In genomic region chr11:65859134-65859811, GRCh38 we compare ENCODE assay signal across 1 cellular context.
TF ChIP-seq lines count a peak whose summit lies in the region.

No MANE protein-coding gene starts in this region.

TF ChIP-seq in HepG2, 621 proteins besides CTCF, POLR2A, EP300 and RAD21 (continues in another document):
- peak; percentile 71 for TF ChIP-seq RFX1 (IDR thresholded peaks at IDR 0.05)
- TF ChIP-seq FOXA1 (IDR thresholded peaks at IDR 0.05), result no peak
- TF ChIP-seq FOXA1 (CRISPR knock-in tag; IDR thresholded peaks at IDR 0.05), result no peak
- TF ChIP-seq HOXA3 (CRISPR knock-in tag; IDR thresholded peaks at IDR 0.05), result peak; percentile 43; the same call in 1 of the 2 replicates
- peak; percentile 49; the same call in 1 of the 2 replicates for TF ChIP-seq ZNF574 (CRISPR knock-in tag; IDR thresholded peaks at IDR 0.05)
- no peak for TF ChIP-seq ZNF639 (CRISPR knock-in tag; conservative IDR thresholded peaks at IDR 0.05)
- TF ChIP-seq MZF1 (CRISPR knock-in tag; IDR thresholded peaks at IDR 0.05; ENCODE audit: borderline replicate concordance), result no peak
- no peak for TF ChIP-seq IRF1 (CRISPR knock-in tag; IDR thresholded peaks at IDR 0.05; ENCODE audit: low read depth)
- peak; percentile 57; the same call in 1 of the 2 replicates for TF ChIP-seq ZC3H4 (CRISPR knock-in tag; IDR thresholded peaks at IDR 0.05; ENCODE audit: borderline replicate concordance)
- TF ChIP-seq GABPA (IDR thresholded peaks at IDR 0.05; ENCODE audit: low read depth, low read length), result no peak
- TF ChIP-seq GABPA (CRISPR knock-in tag; IDR thresholded peaks at IDR 0.05; ENCODE audit: low read depth), result peak; percentile 85
- no peak for TF ChIP-seq KDM4B (CRISPR knock-in tag; IDR thresholded peaks at IDR 0.05)
- TF ChIP-seq FOXC1 (CRISPR knock-in tag; IDR thresholded peaks at IDR 0.05; ENCODE audit: borderline replicate concordance), result no peak
- no peak for TF ChIP-seq USF2 (IDR thresholded peaks at IDR 0.05; ENCODE audit: low read depth, low read length)
- peak; percentile 93; the same call in 1 of the 2 replicates for TF ChIP-seq USF2 (CRISPR knock-in tag; IDR thresholded peaks at IDR 0.05; ENCODE audit: borderline replicate concordance)
- TF ChIP-seq MIER3 (CRISPR knock-in tag; IDR thresholded peaks at IDR 0.05; ENCODE audit: borderline replicate concordance), result no peak
- TF ChIP-seq ZNF576 (CRISPR knock-in tag; IDR thresholded peaks at IDR 0.05), result no peak
- TF ChIP-seq PATZ1 (CRISPR knock-in tag; IDR thresholded peaks at IDR 0.05), result peak; percentile 27; the same call in 1 of the 2 replicates
- TF ChIP-seq FIP1L1 (IDR thresholded peaks at IDR 0.05; ENCODE audit: borderline replicate concordance, insufficient read depth, low read depth, low read length), result no peak
- no peak for TF ChIP-seq ZNF275 (CRISPR knock-in tag; IDR thresholded peaks at IDR 0.05; ENCODE audit: borderline replicate concordance)
- TF ChIP-seq YY1 (IDR thresholded peaks at IDR 0.05; ENCODE audit: insufficient read depth, insufficient replicate concordance, low read depth, low read length), result peak; percentile 15
- no peak for TF ChIP-seq ZNF547 (CRISPR knock-in tag; IDR thresholded peaks at IDR 0.05)
- TF ChIP-seq PAXIP1 (CRISPR knock-in tag; conservative IDR thresholded peaks at IDR 0.05), result 0 out of 2 replicates have a peak, but pooled peaks have one; percentile 23
- TF ChIP-seq ZNF121 (CRISPR knock-in tag; IDR thresholded peaks at IDR 0.05), result no peak
- peak; percentile 44 for TF ChIP-seq ZBTB26 (CRISPR knock-in tag; IDR thresholded peaks at IDR 0.05; ENCODE audit: borderline replicate concordance)
- no peak for TF ChIP-seq MTF2 (CRISPR knock-in tag; IDR thresholded peaks at IDR 0.05; ENCODE audit: borderline replicate concordance)
- TF ChIP-seq RBM39 (IDR thresholded peaks at IDR 0.05; ENCODE audit: low read depth, low read length, poor library complexity, severe bottlenecking), result peak; percentile 39
- TF ChIP-seq POLR2AphosphoS5 (IDR thresholded peaks at IDR 0.05; ENCODE audit: low read depth, low read length), result peak; percentile 82
- TF ChIP-seq E2F1 (CRISPR knock-in tag; IDR thresholded peaks at IDR 0.05), result peak; percentile 48; the same call in 1 of the 2 replicates
- TF ChIP-seq POLR2G (IDR thresholded peaks at IDR 0.05; ENCODE audit: low read depth, low read length), result peak; percentile 80
- TF ChIP-seq GATAD1 (CRISPR knock-in tag; IDR thresholded peaks at IDR 0.05), result peak; percentile 67
- no peak for TF ChIP-seq FOXP1 (IDR thresholded peaks at IDR 0.05)
- TF ChIP-seq FOXP1 (CRISPR knock-in tag; IDR thresholded peaks at IDR 0.05), result no peak
- TF ChIP-seq REXO4 (CRISPR knock-in tag; IDR thresholded peaks at IDR 0.05; ENCODE audit: borderline replicate concordance), result no peak
- TF ChIP-seq MAX (IDR thresholded peaks at IDR 0.05), result peak; percentile 50; the same call in 1 of the 2 replicates
- TF ChIP-seq HMGA1 (CRISPR knock-in tag; conservative IDR thresholded peaks at IDR 0.05), result no peak
- peak; percentile 76 for TF ChIP-seq ZNF687 (CRISPR knock-in tag; IDR thresholded peaks at IDR 0.05)
